ENCODE assay signal across 28 cellular contexts in genomic region chr12:38639625-38640024, GRCh38.
"Had no signal": no experiment of that assay in that cellular context is flagged by ENCODE, and none has a peak within 500 bp of the region (broad histone marks: within the 10 kb centered on the region; RNA-seq: fewer than 3 reads in every experiment).

No MANE protein-coding gene starts in this region.

- H3K27me3 Mint-ChIP-seq: naive thymus-derived CD8-positive, alpha-beta T cell; stimulated activated naive B cell treated with anti-CD40 and anti-IgM and Interleukin-4, amounts not matched to agents 10 μg/mL and 1 μg/mL and 100 μg/mL, for 72 hours had no signal

- DNase-seq: hippocampal formation; kidney; left colon; left lung; lower lobe of right lung; mammary epithelial cell; mesenchymal stem cell; naive thymus-derived CD8-positive, alpha-beta T cell; nucleus accumbens; pancreas; posterior cingulate gyrus; retina; right cardiac atrium; stimulated activated CD4-positive, alpha-beta T cell treated with anti-CD3 and anti-CD28 coated beads, Interleukin-12 subunit alpha, Interleukin-12 subunit beta, amount 100 ng/mL, for 4 hours; stimulated activated CD4-positive, alpha-beta T cell treated with anti-CD3 and anti-CD28 coated beads, Interleukin-15, amount 100 ng/mL, for 24 hours; stimulated activated CD4-positive, alpha-beta T cell treated with anti-CD3 and anti-CD28 coated beads, Interleukin-2, amount 100 ng/mL, for 24 hours; stimulated activated CD4-positive, alpha-beta T cell treated with anti-CD3 and anti-CD28 coated beads, Interleukin-4, amount 100 ng/mL, for 1 hour; stimulated activated naive B cell treated with anti-CD40 and anti-IgM and Interleukin-4, amounts not matched to agents 10 μg/mL and 1 μg/mL and 100 μg/mL, for 72 hours; stimulated activated naive CD8-positive, alpha-beta T cell treated with anti-CD3 and anti-CD28 coated beads, Interleukin-15, Interleukin-2, amounts not matched to agents 100 U/mL and 50 U/mL, for 24 hours; stomach; testis; thyroid gland; transverse colon; upper lobe of right lung had no signal

- H3K4me1 ChIP-seq: left lung, lower lobe of right lung, pancreas, prostate gland, stomach, testis, thyroid gland, transverse colon, upper lobe of right lung had no signal

- H3K27ac ChIP-seq: left lung, lower lobe of right lung, pancreas, prostate gland, skin epidermis, stomach, testis, thyroid gland, transverse colon, upper lobe of right lung had no signal

- H3K4me1 Mint-ChIP-seq: naive thymus-derived CD8-positive, alpha-beta T cell; nephron; neural crest cell; stimulated activated naive B cell treated with anti-CD40 and anti-IgM and Interleukin-4, amounts not matched to agents 10 μg/mL and 1 μg/mL and 100 μg/mL, for 72 hours had no signal

- H3K27ac Mint-ChIP-seq: naive thymus-derived CD8-positive, alpha-beta T cell; nephron; stimulated activated naive B cell treated with anti-CD40 and anti-IgM and Interleukin-4, amounts not matched to agents 10 μg/mL and 1 μg/mL and 100 μg/mL, for 72 hours had no signal

- H3K36me3 ChIP-seq: left lung, lower lobe of right lung, pancreas, prostate gland, stomach, thyroid gland, transverse colon, upper lobe of right lung had no signal

- H3K9me3 ChIP-seq: lower lobe of right lung, pancreas, prostate gland, testis, thyroid gland, transverse colon, upper lobe of right lung had no signal

- H3K4me3 ChIP-seq: left lung, lower lobe of right lung, pancreas, prostate gland, skin epidermis, stomach, testis, thyroid gland, transverse colon, upper lobe of right lung had no signal

- H3K4me3 Mint-ChIP-seq: naive thymus-derived CD8-positive, alpha-beta T cell; nephron; neural crest cell; stimulated activated naive B cell treated with anti-CD40 and anti-IgM and Interleukin-4, amounts not matched to agents 10 μg/mL and 1 μg/mL and 100 μg/mL, for 72 hours had no signal

- H3K9me3 Mint-ChIP-seq: nephron had no signal

- H3K27me3 ChIP-seq: left lung, pancreas, stomach, testis, thyroid gland, transverse colon, upper lobe of right lung had no signal

- H3K36me3 Mint-ChIP-seq: naive thymus-derived CD8-positive, alpha-beta T cell; stimulated activated naive B cell treated with anti-CD40 and anti-IgM and Interleukin-4, amounts not matched to agents 10 μg/mL and 1 μg/mL and 100 μg/mL, for 72 hours had no signal
